Comparison of ENCODE assay signal across 1 cellular context in the genomic region with DNA sequence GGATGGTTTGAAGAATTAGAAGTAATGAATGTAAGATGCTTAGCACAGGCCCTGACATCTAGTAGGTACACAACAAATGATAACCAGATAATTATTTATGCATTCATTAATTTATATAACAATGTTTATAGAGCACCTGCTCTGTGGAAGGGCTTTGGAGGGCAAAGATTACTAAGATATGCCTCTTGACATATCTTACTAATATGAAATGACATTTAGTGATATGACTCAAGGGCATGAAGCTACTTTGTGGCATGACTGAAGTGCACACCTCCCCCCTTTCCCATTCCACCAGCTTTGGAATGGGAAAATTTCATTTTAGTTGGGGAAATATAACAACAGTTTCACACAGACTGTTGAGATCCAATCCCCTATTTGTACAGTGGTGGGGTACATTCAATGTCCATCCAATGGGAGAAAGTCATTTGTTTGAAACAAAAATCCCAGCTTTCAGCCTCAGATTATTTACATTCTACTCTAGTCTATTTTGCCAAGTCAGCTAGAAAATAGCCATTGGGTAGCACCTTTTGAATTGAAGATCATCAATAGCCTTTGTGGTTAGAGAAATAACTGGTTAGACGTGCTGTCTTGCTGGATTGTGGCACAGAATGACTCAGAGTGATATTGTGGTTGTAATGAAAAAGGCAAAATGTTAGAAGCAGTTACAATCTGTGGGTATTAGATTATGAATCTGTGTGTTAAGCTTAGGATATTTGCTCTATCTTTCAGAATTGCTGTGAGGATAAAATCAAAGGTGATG.
TF ChIP-seq lines count a peak whose summit lies in the region.

No MANE protein-coding gene starts in this region.

TF ChIP-seq in GM12878, 131 proteins besides CTCF, POLR2A, EP300 and RAD21:
- no peak for TF ChIP-seq STAT1 (conservative IDR thresholded peaks at IDR 0.05)
- TF ChIP-seq, protein P1, sequence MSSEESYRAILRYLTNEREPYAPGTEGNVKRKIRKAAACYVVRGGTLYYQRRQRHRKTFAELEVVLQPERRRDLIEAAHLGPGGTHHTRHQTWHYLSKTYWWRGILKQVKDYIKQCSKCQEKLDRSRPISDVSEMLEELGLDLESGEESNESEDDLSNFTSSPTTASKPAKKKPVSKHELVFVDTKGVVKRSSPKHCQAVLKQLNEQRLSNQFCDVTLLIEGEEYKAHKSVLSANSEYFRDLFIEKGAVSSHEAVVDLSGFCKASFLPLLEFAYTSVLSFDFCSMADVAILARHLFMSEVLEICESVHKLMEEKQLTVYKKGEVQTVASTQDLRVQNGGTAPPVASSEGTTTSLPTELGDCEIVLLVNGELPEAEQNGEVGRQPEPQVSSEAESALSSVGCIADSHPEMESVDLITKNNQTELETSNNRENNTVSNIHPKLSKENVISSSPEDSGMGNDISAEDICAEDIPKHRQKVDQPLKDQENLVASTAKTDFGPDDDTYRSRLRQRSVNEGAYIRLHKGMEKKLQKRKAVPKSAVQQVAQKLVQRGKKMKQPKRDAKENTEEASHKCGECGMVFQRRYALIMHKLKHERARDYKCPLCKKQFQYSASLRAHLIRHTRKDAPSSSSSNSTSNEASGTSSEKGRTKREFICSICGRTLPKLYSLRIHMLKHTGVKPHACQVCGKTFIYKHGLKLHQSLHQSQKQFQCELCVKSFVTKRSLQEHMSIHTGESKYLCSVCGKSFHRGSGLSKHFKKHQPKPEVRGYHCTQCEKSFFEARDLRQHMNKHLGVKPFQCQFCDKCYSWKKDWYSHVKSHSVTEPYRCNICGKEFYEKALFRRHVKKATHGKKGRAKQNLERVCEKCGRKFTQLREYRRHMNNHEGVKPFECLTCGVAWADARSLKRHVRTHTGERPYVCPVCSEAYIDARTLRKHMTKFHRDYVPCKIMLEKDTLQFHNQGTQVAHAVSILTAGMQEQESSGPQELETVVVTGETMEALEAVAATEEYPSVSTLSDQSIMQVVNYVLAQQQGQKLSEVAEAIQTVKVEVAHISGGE (CRISPR knock-in tag; IDR thresholded peaks at IDR 0.05): no peak
- peak; percentile 47; the same call in 1 of the 2 replicates for TF ChIP-seq RUNX3 (IDR thresholded peaks at IDR 0.05; ENCODE audit: low read length)
